In the genomic region with DNA sequence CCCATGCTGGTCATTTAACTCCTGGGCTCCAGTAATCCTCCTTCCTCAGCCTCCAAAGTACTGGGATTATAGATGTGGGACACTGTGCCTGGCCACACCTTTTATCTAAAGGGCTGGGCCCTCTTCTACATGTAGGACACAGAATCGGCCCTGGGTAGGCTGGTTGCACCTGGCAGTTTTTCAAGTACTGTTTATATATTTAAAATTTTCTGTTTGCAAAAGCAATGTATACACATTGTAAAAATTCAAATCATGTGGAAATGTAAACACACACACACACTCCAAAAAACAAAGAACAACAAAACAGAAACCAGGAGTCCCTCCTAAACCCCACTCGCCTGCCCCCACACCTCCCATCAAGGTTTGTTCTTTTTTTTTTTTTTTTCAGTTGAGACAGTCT, we compare ENCODE assay signal across 16 cellular contexts. TPM values are rescaled to one million over a fixed set of nuclear protein-coding genes. Genes with fewer than 3 reads are reported as not detected.
DNase-seq lines count a peak whose midpoint lies in the region; ATAC-seq, FAIRE-seq and TF ChIP-seq lines count a peak whose summit lies in the region.
"Had no signal": no experiment of that assay in that cellular context is flagged by ENCODE, and none has a peak within 500 bp of the region (broad histone marks: within the 10 kb centered on the region; RNA-seq: fewer than 3 reads in every experiment).

No MANE protein-coding gene starts in this region.

- DNase-seq in A549 (ENCODE audit: low read depth in 1 of 2, low spot score in 1 of 2) = no peak
- DNase-seq in DMS53 (lab: John Stamatoyannopoulos, UW) = peak; percentile 95
- DNase-seq in NCI-H345 treated with DMSO at 0.1 percent for 48 hours (lab: John Stamatoyannopoulos, UW; ENCODE audit: unreplicated experiment) = peak; percentile 42
- no peak for DNase-seq in Panc1 (ENCODE audit: low read depth, low spot score)
- DNase-seq in D721Med (ENCODE audit: insufficient read length, low spot score) = no peak
- DNase-seq in pancreas = no peak
- no peak for DNase-seq in MV-4-11 (lab: John Stamatoyannopoulos, UW)
- DNase-seq in mesenchymal stem cell = no peak
- DNase-seq: CD8-positive, alpha-beta memory T cell; DND-41; GDM1; NCI-H1436 treated with DMSO at 0.1 percent for 48 hours; NCI-H2081 treated with DMSO at 0.1 percent for 48 hours; Peyer's patch; T-helper 17 cell had no signal

- H2AFZ ChIP-seq in mesenchymal stem cell (ENCODE audit: low read depth, low read length) = no peak overlapping the region

- H2BK15ac ChIP-seq in mesenchymal stem cell (ENCODE audit: low read depth, poor library complexity, severe bottlenecking) = no peak overlapping the region

- in situ Hi-C loops in Panc1 (cut with HindIII; ENCODE audit: low pct_unique_long_range_greater_than_20kb, low sequenced_read_pairs) = no loop called here

- H2BK120ac ChIP-seq in mesenchymal stem cell (ENCODE audit: low read depth, low read length) = no peak overlapping the region

- TF ChIP-seq EP300 in A549 (IDR thresholded peaks at IDR 0.05) = no peak

- no peak overlapping the region for H2BK12ac ChIP-seq in mesenchymal stem cell (ENCODE audit: low read length in 2 of 2)

- no peak for TF ChIP-seq RAD21 in A549 (conservative IDR thresholded peaks at IDR 0.05 in 1 of 2, IDR thresholded peaks at IDR 0.05 in 1 of 2)

- no peak overlapping the region for H2BK5ac ChIP-seq in mesenchymal stem cell (ENCODE audit: low read depth, low read length, poor library complexity, severe bottlenecking)

- TF ChIP-seq CTCF in A549 (IDR thresholded peaks at IDR 0.05) (no peak), Panc1 (IDR thresholded peaks at IDR 0.05) (no peak), D721Med (IDR thresholded peaks at IDR 0.05; ENCODE audit: insufficient read depth, missing control alignments) (no peak), pancreas (IDR thresholded peaks at IDR 0.05) (no peak)

- POLR2A ChIA-PET in A549 (lab: Yijun Ruan, JAX) (interaction anchor here (1.5 kb wide), 1 partner anchor 28 kb away, joined by 3 read pairs; a partner anchor contains a TSS), Panc1 (lab: Charles Lee) (no interaction called here)

- H3K4me3 ChIP-seq in A549 = no peak overlapping the region
- no peak overlapping the region for H3K4me3 ChIP-seq in Panc1 (ENCODE audit: low read depth in 2 of 2, low read length in 2 of 2)
- no peak overlapping the region for H3K4me3 ChIP-seq in pancreas
- no peak overlapping the region for H3K4me3 ChIP-seq in mesenchymal stem cell (ENCODE audit: insufficient read depth in 1 of 2, low read depth in 1 of 2, low read length in 2 of 2)
- H3K4me3 ChIP-seq: Peyer's patch had no signal

- no TSS peak for BruUV-seq in Panc1 (replicated peaks; lab: Mats Ljungman, UMichigan)

- H3K4me1 ChIP-seq in A549 (peaks cover 39% of the 10 kb centered on the region), Panc1 (ENCODE audit: control insufficient read depth, insufficient read depth, low read length) (no peaks in the 10 kb centered on the region), pancreas (no peaks in the 10 kb centered on the region), mesenchymal stem cell (ENCODE audit: control insufficient read depth, insufficient read depth, low read depth, low read length) (peaks cover 9% of the 10 kb centered on the region)

- no peaks in the 10 kb centered on the region for H3K79me1 ChIP-seq in mesenchymal stem cell (replicated peaks; ENCODE audit: low read length, poor library complexity, severe bottlenecking)

- H3K27me3 ChIP-seq in Panc1 (ENCODE audit: control insufficient read depth, insufficient read depth, low read length) (no peaks in the 10 kb centered on the region), pancreas (no peaks in the 10 kb centered on the region), mesenchymal stem cell (ENCODE audit: control insufficient read depth in 1 of 2, insufficient read depth in 1 of 2, low read length in 2 of 2) (no peaks in the 10 kb centered on the region)
- H3K27me3 ChIP-seq: Peyer's patch had no signal

- H3K36me3 ChIP-seq in Panc1 (ENCODE audit: control insufficient read depth, insufficient read depth, low read length) (no peaks in the 10 kb centered on the region), pancreas (no peaks in the 10 kb centered on the region), mesenchymal stem cell (ENCODE audit: control insufficient read depth in 1 of 2, insufficient read depth in 2 of 2, low read depth in 1 of 2, low read length in 2 of 2) (no peaks in the 10 kb centered on the region)
- H3K36me3 ChIP-seq: Peyer's patch had no signal

- ATAC-seq in A549 (no peak; a peak in 1 of 6 replicates), Panc1 (peak; percentile 48; the same call in 1 of the 2 replicates), pancreas (no peak)
- ATAC-seq: T-helper 17 cell had no signal

- peak overlapping the region in 1 of 2 experiments; percentile 53; a peak in 2 of 6 replicates for H3K27ac ChIP-seq in A549
- no peak overlapping the region for H3K27ac ChIP-seq in Panc1 (ENCODE audit: low read length)
- no peak overlapping the region for H3K27ac ChIP-seq in pancreas
- no peak overlapping the region for H3K27ac ChIP-seq in mesenchymal stem cell (ENCODE audit: low read length, poor library complexity, severe bottlenecking)
- H3K27ac ChIP-seq: Peyer's patch had no signal

- no peak for FAIRE-seq in A549 (lab: Jason Lieb, UNC)
- no peak for FAIRE-seq in D721Med (lab: Jason Lieb, UNC)
- no peak for FAIRE-seq in pancreas (lab: Jason Lieb, UNC)
- FAIRE-seq: GM12892 had no signal

- no peak for TF ChIP-seq POLR2A in A549 (IDR thresholded peaks at IDR 0.05; ENCODE audit: low read length)

- no peak overlapping the region for H3K18ac ChIP-seq in mesenchymal stem cell (ENCODE audit: low read depth in 1 of 2, low read length in 2 of 2)

- CTCF ChIA-PET in A549 (lab: Yijun Ruan, JAX) (no interaction called here), Panc1 (lab: Charles Lee) (no interaction called here)

- 0 out of 3 replicates have a peak overlapping the region, but pooled peaks have one; percentile 4 for H3K4me2 ChIP-seq in A549
- H3K4me2 ChIP-seq in mesenchymal stem cell (ENCODE audit: low read length, poor library complexity, severe bottlenecking) = no peak overlapping the region

- H3K23ac ChIP-seq in mesenchymal stem cell (ENCODE audit: low read length in 2 of 2) = no peak overlapping the region

- no peak overlapping the region for H3K9ac ChIP-seq in mesenchymal stem cell (ENCODE audit: low read length)

- no peak overlapping the region for H2AK5ac ChIP-seq in mesenchymal stem cell (ENCODE audit: low read length, severe bottlenecking)

- WGBS in A549 (ENCODE audit: missing lambda C conversion rate) = 26% methylated on average over 2 of the region's 2 CpGs
- WGBS in pancreas, 2 donors = 58 to 65% methylated on average over 2 of the region's 2 CpGs
- 91% methylated on average over 1 of the region's 2 CpGs for WGBS in mesenchymal stem cell

- H3K4ac ChIP-seq in mesenchymal stem cell (ENCODE audit: low read depth in 1 of 2, low read length in 2 of 2) = no peak overlapping the region

- no peak overlapping the region for H4K8ac ChIP-seq in mesenchymal stem cell (ENCODE audit: low read length)

- intact Hi-C loops in Panc1 (cut with micrococcal nuclease; ENCODE audit: unreplicated experiment) (no loop called here), pancreas (cut with DNase I) (no loop called here)

- H3K9me3 ChIP-seq in A549 = no peaks in the 10 kb centered on the region
- no peaks in the 10 kb centered on the region for H3K9me3 ChIP-seq in Panc1 (ENCODE audit: control insufficient read depth, insufficient read depth, low read depth, low read length)
- H3K9me3 ChIP-seq in pancreas = no peaks in the 10 kb centered on the region
- no peaks in the 10 kb centered on the region for H3K9me3 ChIP-seq in mesenchymal stem cell (ENCODE audit: control insufficient read depth, low read length)
- H3K9me3 ChIP-seq: Peyer's patch had no signal

- no peak overlapping the region for H3K14ac ChIP-seq in mesenchymal stem cell (ENCODE audit: low read length in 2 of 2)

- H4K91ac ChIP-seq in mesenchymal stem cell (ENCODE audit: low read length) = no peak overlapping the region

TF ChIP-seq in A549, 52 proteins besides CTCF, POLR2A, EP300 and RAD21 (continues in another document):
- TF ChIP-seq, protein P1, sequence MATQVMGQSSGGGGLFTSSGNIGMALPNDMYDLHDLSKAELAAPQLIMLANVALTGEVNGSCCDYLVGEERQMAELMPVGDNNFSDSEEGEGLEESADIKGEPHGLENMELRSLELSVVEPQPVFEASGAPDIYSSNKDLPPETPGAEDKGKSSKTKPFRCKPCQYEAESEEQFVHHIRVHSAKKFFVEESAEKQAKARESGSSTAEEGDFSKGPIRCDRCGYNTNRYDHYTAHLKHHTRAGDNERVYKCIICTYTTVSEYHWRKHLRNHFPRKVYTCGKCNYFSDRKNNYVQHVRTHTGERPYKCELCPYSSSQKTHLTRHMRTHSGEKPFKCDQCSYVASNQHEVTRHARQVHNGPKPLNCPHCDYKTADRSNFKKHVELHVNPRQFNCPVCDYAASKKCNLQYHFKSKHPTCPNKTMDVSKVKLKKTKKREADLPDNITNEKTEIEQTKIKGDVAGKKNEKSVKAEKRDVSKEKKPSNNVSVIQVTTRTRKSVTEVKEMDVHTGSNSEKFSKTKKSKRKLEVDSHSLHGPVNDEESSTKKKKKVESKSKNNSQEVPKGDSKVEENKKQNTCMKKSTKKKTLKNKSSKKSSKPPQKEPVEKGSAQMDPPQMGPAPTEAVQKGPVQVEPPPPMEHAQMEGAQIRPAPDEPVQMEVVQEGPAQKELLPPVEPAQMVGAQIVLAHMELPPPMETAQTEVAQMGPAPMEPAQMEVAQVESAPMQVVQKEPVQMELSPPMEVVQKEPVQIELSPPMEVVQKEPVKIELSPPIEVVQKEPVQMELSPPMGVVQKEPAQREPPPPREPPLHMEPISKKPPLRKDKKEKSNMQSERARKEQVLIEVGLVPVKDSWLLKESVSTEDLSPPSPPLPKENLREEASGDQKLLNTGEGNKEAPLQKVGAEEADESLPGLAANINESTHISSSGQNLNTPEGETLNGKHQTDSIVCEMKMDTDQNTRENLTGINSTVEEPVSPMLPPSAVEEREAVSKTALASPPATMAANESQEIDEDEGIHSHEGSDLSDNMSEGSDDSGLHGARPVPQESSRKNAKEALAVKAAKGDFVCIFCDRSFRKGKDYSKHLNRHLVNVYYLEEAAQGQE (IDR thresholded peaks at IDR 0.05) = no peak
- TF ChIP-seq ZSCAN20 (CRISPR knock-in tag; IDR thresholded peaks at IDR 0.05) = no peak
- no peak for TF ChIP-seq EHMT2 (IDR thresholded peaks at IDR 0.05; ENCODE audit: low read depth)
- TF ChIP-seq FOSB (CRISPR knock-in tag; IDR thresholded peaks at IDR 0.05) = no peak

RNA-seq across cellular contexts. Expression of a gene that starts 28.1 kb away (rescaled TPM):
- polyA plus RNA-seq in A549 (2011; rRNA removed) (28.5 and 30.0 TPM in 2 replicates), A549 (2017; fragmentation: RNase III; extraction: RNeasy Plus Mini Kit Qiagen cat#74134 plus additional on column Dnase treatment) (12.0 to 13.6 TPM (median 13.3 TPM) in 3 replicates), pancreas (10 to 100 TPM in 1 of 2 donors, 1 to 10 TPM in 1; 6.0 to 10.7 TPM)
- 13.3 and 16.8 TPM in 2 replicates for polyA plus RNA-seq in A549 (2012; cell fraction: cytosol; rRNA removed)
- 16.9 and 26.7 TPM in 2 replicates for polyA plus RNA-seq in A549 (2012; cell fraction: nucleus; rRNA removed)
- polyA minus RNA-seq in A549 (2011; rRNA and poly(A)+ RNA removed) = 29.1 and 42.6 TPM in 2 replicates
- total RNA-seq in Panc1 (2021; ENCODE audit: unreplicated experiment) (18.8 TPM), pancreas (10 to 100 TPM in 3 of 6 donors, 1 to 10 TPM in 3; 7.2 to 13.2 (median 9.8) TPM)
- 11.3 TPM for polyA plus RNA-seq in Panc1 (2012; ENCODE audit: insufficient read length)
- 12.5 TPM for polyA plus RNA-seq in mesenchymal stem cell (2013, experiment 1 of 2)
- polyA plus RNA-seq in mesenchymal stem cell (2013, experiment 2 of 2) = 14.0 TPM

Comparison
In these comparisons a context has a peak if more than half of its experiments do, and no peak if none do; other contexts are left out.
1. DNase-seq: peak in DMS53 (single experiment) and NCI-H345 treated with DMSO at 0.1 percent for 48 hours (single experiment); none in A549 (0 of 2), Panc1 (single experiment), D721Med (single experiment), pancreas (0 of 6), MV-4-11 (single experiment) and mesenchymal stem cell (single experiment).